8 cellular contexts compared by ENCODE assay signal in the genomic region with DNA sequence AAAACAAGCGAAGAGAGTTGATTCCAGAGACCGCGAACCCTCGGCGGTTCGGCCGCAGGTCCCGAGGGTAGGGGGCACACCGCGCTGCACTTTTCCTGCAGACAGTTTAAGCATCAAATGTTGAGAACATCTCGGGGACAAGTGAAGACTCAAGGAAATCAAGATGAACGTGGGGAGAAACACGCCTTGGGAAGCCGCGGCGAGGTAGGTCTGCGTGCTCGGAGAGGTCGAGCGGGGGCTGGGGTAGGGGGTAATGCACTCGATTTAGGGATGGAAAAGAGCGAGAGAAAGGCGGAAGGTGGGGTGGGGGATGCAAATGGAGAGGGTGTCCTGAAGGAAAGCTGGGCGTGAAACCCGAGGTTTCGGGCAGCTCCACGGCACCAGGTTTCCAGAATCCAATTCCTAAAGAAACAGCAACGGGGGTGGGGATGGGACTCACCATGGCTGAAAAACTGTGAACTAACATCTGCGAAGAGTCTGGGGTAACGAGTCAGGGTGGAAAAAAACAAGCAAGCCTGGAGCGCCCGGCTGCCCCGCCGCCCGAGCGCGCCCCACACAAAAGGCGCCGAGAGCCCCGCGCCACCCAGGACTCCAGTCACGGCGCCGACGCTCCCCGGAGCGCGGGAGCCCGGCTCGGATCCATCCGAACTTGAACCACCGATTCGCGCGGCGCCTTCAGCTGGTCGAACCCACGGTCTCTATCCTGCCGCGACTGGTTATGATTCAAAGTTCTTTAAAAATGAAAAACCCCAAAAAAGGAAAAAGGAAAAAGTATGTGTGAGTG. TPM values are rescaled to one million over a fixed set of nuclear protein-coding genes. Genes with fewer than 3 reads are reported as not detected.
A peak's percentile ranks its signal among the peaks of the same experiment; 100 is the strongest.
DNase-seq lines count a peak whose midpoint lies in the region; ATAC-seq and TF ChIP-seq lines count a peak whose summit lies in the region.

No MANE protein-coding gene starts in this region.

- no peak for DNase-seq in AG04449 (ENCODE audit: low read depth, low spot score)
- DNase-seq in astrocyte of the spinal cord (ENCODE audit: low read depth, low spot score), result no peak
- no peak for DNase-seq in lower lobe of right lung
- no peak for DNase-seq in upper lobe of right lung
- no peak for DNase-seq in DMS79 (lab: John Stamatoyannopoulos, UW)
- no peak for DNase-seq in SIG-M5 treated with dmso at 0.1 percent for 504 hours (lab: John Stamatoyannopoulos, UW; ENCODE audit: unreplicated experiment)
- DNase-seq in NCI-H128 (lab: John Stamatoyannopoulos, UW; ENCODE audit: unreplicated experiment), result no peak

- peaks cover 94% of the 10 kb centered on the region for H3K27me3 ChIP-seq in lower lobe of right lung (ENCODE audit: low read depth)
- peaks cover 94% of the 10 kb centered on the region for H3K27me3 ChIP-seq in upper lobe of right lung

- H3K27ac ChIP-seq in lower lobe of right lung, result no peak overlapping the region
- no peak overlapping the region for H3K27ac ChIP-seq in upper lobe of right lung

- ATAC-seq in HG02852 (IDR thresholded peaks at IDR 0.05; ENCODE audit: unreplicated experiment) (peak; percentile 2), lower lobe of right lung (peak in 1 of 2 donors; percentile 8), upper lobe of right lung (no peak)

- CTCF ChIA-PET in AG04449 (lab: Yijun Ruan, JAX), result interaction anchor here (1.0 to 2.3 kb wide), 3 partner anchors 9 to 1427 kb away, joined by 3 to 6 read pairs (median 6); no protein-coding TSS in a partner anchor

- in situ Hi-C loops in astrocyte of the spinal cord (cut with HindIII; ENCODE audit: low sequenced_read_pairs), result no loop called here

- H3K4me3 ChIP-seq in AG04449 (ENCODE audit: low read depth, low read length), result peak overlapping the region; percentile 62
- peak overlapping the region; percentile 56 for H3K4me3 ChIP-seq in astrocyte of the spinal cord (ENCODE audit: low read depth, low read length)
- peak overlapping the region; percentile 72 for H3K4me3 ChIP-seq in lower lobe of right lung
- H3K4me3 ChIP-seq in upper lobe of right lung, result peak overlapping the region; percentile 72

- H3K9me3 ChIP-seq in lower lobe of right lung, result no peaks in the 10 kb centered on the region
- no peaks in the 10 kb centered on the region for H3K9me3 ChIP-seq in upper lobe of right lung

- POLR2A ChIA-PET in AG04449 (lab: Yijun Ruan, JAX), result no interaction called here

- TF ChIP-seq CTCF in AG04449 (IDR thresholded peaks at IDR 0.05; ENCODE audit: insufficient read depth, low read length, missing control alignments) (no peak), astrocyte of the spinal cord (IDR thresholded peaks at IDR 0.05; ENCODE audit: low read depth, low read length) (no peak), lower lobe of right lung (IDR thresholded peaks at IDR 0.05) (no peak), upper lobe of right lung (IDR thresholded peaks at IDR 0.05) (no peak)

- intact Hi-C loops in lower lobe of right lung (cut with DNase I) (no loop called here), upper lobe of right lung (cut with DNase I) (no loop called here)

- H3K36me3 ChIP-seq in lower lobe of right lung (no peaks in the 10 kb centered on the region), upper lobe of right lung (no peaks in the 10 kb centered on the region)

- H3K4me1 ChIP-seq in lower lobe of right lung (peaks cover 35% of the 10 kb centered on the region), upper lobe of right lung (peaks cover 28% of the 10 kb centered on the region)

RNA-seq across cellular contexts. Expression of gene TFAP2A, which starts 3.6 kb away (rescaled TPM):
- total RNA-seq in lower lobe of right lung (0.47 TPM), upper lobe of right lung (1.9 TPM)
